22 cellular contexts compared by ENCODE assay signal in the genomic region with DNA sequence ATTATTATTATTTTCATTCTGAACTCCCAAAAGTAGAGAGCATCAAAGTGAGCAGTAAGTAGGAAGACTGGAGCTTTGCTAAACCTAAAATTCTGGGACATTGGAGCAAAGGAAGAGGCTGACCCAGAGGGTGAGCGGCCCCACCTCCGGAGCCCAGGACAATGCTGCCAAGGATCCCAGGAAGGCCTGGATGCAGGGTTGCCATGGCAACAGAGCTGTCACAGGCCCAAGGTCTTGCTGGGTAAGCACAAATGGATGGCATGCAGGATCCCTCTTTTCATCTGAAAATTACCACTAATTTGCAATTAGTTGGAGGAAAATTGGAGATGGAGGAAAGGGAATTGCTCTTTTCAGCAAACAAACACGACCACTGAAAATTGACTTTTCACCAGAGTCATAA.
DNase-seq lines count a peak whose midpoint lies in the region; ATAC-seq, FAIRE-seq and TF ChIP-seq lines count a peak whose summit lies in the region.
"Had no signal": no experiment of that assay in that cellular context is flagged by ENCODE, and none has a peak within 500 bp of the region (broad histone marks: within the 10 kb centered on the region; RNA-seq: fewer than 3 reads in every experiment).

No MANE protein-coding gene starts in this region.

- TF ChIP-seq EP300 in K562 (IDR thresholded peaks at IDR 0.05; ENCODE audit: low read length): no peak

- no peak for TF ChIP-seq CTCF in K562 (IDR thresholded peaks at IDR 0.05 in 2 of 3, conservative IDR thresholded peaks at IDR 0.05 in 1 of 3; ENCODE audit: insufficient read depth in 2 of 3, low read depth in 1 of 3, low read length in 3 of 3)
- TF ChIP-seq CTCF in brain microvascular endothelial cell (IDR thresholded peaks at IDR 0.05; ENCODE audit: low read depth, low read length, missing control alignments): no peak

- intact Hi-C loops in K562 (cut with micrococcal nuclease): no loop called here

- no peaks in the 10 kb centered on the region for H3K79me2 ChIP-seq in K562 (ENCODE audit: control insufficient read depth, insufficient read depth, low read length)

- H3K4me3 ChIP-seq in K562 (no peak overlapping the region), brain microvascular endothelial cell (ENCODE audit: low read depth, low read length) (no peak overlapping the region)
- H3K4me3 ChIP-seq: A549, colonic mucosa, gastrocnemius medialis, Peyer's patch, SJSA1, transverse colon had no signal

- H3K4me2 ChIP-seq in K562 (ENCODE audit: insufficient read depth, low read length): no peak overlapping the region
- H3K4me2 ChIP-seq: A549 had no signal

- no peak overlapping the region for H3K9ac ChIP-seq in K562 (ENCODE audit: insufficient read depth in 1 of 2, low read depth in 2 of 2, low read length in 2 of 2)

- no peak overlapping the region for H2AFZ ChIP-seq in K562 (ENCODE audit: low read depth, low read length)

- H3K36me3 ChIP-seq in K562 (ENCODE audit: control insufficient read depth, insufficient read depth, low read length) (no peaks in the 10 kb centered on the region), brain microvascular endothelial cell (replicated peaks) (no peaks in the 10 kb centered on the region)
- H3K36me3 ChIP-seq: colonic mucosa, gastrocnemius medialis, Peyer's patch, SJSA1, transverse colon had no signal

- H3K27me3 ChIP-seq in K562 (ENCODE audit: control insufficient read depth in 2 of 2, insufficient read depth in 2 of 2, low read length in 2 of 2) (no peaks in the 10 kb centered on the region; a peak in 1 of 5 replicates), brain microvascular endothelial cell (replicated peaks) (no peaks in the 10 kb centered on the region)
- H3K27me3 ChIP-seq: colonic mucosa, gastrocnemius medialis, Peyer's patch, SJSA1, transverse colon had no signal

- no TSS peak for BruUV-seq in K562 (replicated peaks; lab: Mats Ljungman, UMichigan)

- H3K27ac ChIP-seq in K562 (ENCODE audit: extremely low read depth, low read depth, low read length): no peak overlapping the region
- H3K27ac ChIP-seq in brain microvascular endothelial cell: no peak overlapping the region
- H3K27ac ChIP-seq: A549, colonic mucosa, gastrocnemius medialis, Peyer's patch, SJSA1, transverse colon had no signal

- FAIRE-seq in K562 (lab: Jason Lieb, UNC): no peak
- FAIRE-seq: A549, keratinocyte had no signal

- 0% methylated on average over 3 of the region's 3 CpGs for WGBS in K562 (ENCODE audit: insufficient coverage, low coverage, missing lambda C conversion rate)

- peak; percentile 72 for DNase-seq in NCI-H748 (lab: John Stamatoyannopoulos, UW; ENCODE audit: unreplicated experiment)
- DNase-seq in NCI-H748 treated with DMSO at 0.1 percent for 48 hours (lab: John Stamatoyannopoulos, UW): no peak
- peak in 1 of 4 experiments; percentile 19 for DNase-seq in K562 (ENCODE audit: extremely low read depth in 1 of 4, low spot score in 3 of 4)
- DNase-seq in iPS-NIHi11 (ENCODE audit: low spot score): peak; percentile 59
- DNase-seq in brain microvascular endothelial cell: no peak
- DNase-seq in SKM-1 (lab: John Stamatoyannopoulos, UW; ENCODE audit: unreplicated experiment): no peak
- DNase-seq: activated CD4-positive, alpha-beta T cell treated with anti-CD3 and anti-CD28 coated beads for 48 hours; activated naive CD4-positive, alpha-beta T cell; activated T-cell treated with anti-CD3 and anti-CD28 coated beads, Interleukin-2, amount 50 U/mL, for 4 hours; colonic mucosa; DMS79; gastrocnemius medialis; HCEC 1CT; Peyer's patch; stimulated activated CD8-positive, alpha-beta memory T cell treated with anti-CD3 and anti-CD28 coated beads, Interleukin-4, amount 100 ng/mL, for 48 hours; T-helper 2 cell; transverse colon had no signal

- in situ Hi-C loops in K562 (cut with MboI): no loop called here
- in situ Hi-C loops in brain microvascular endothelial cell (cut with HindIII; ENCODE audit: low pct_ligation_motif_present, low sequenced_read_pairs): no loop called here

- POLR2A ChIA-PET in K562 (lab: Yijun Ruan, JAX): no interaction called here

- ATAC-seq in K562 (no peak), GM19452 (IDR thresholded peaks at IDR 0.05; ENCODE audit: unreplicated experiment) (no peak), HG03039 (IDR thresholded peaks at IDR 0.05; ENCODE audit: unreplicated experiment) (no peak)
- ATAC-seq: A549; activated T-cell treated with anti-CD3 and anti-CD28 coated beads, Interleukin-2, amount 50 U/mL, for 4 hours; gastrocnemius medialis had no signal

- CTCF ChIA-PET in K562 (lab: Yijun Ruan, JAX; ENCODE audit: low intra/inter-chr PET ratio): no interaction called here

- TF ChIP-seq RAD21 in K562 (CRISPR knock-in tag; conservative IDR thresholded peaks at IDR 0.05 in 1 of 2, IDR thresholded peaks at IDR 0.05 in 1 of 2): no peak

- H4K20me1 ChIP-seq in K562 (replicated peaks; ENCODE audit: control insufficient read depth, insufficient read depth, low read length): no peaks in the 10 kb centered on the region

- no peaks in the 10 kb centered on the region for H3K9me3 ChIP-seq in K562 (replicated peaks; ENCODE audit: control insufficient read depth, insufficient read depth, low read depth, low read length)
- H3K9me3 ChIP-seq: A549, colonic mucosa, gastrocnemius medialis, Peyer's patch, SJSA1, transverse colon had no signal

- no peaks in the 10 kb centered on the region for H3K9me1 ChIP-seq in K562 (ENCODE audit: control insufficient read depth, insufficient read depth, low read length)

- no peaks in the 10 kb centered on the region for H3K4me1 ChIP-seq in K562 (replicated peaks in 1 of 2; ENCODE audit: control insufficient read depth in 2 of 2, insufficient read depth in 2 of 2, low read length in 2 of 2)
- H3K4me1 ChIP-seq: A549, colonic mucosa, gastrocnemius medialis, Peyer's patch, SJSA1, transverse colon had no signal

- no peak for TF ChIP-seq POLR2A in K562 (conservative IDR thresholded peaks at IDR 0.05)

TF ChIP-seq in K562, 482 proteins besides CTCF, POLR2A, EP300 and RAD21:
- TF ChIP-seq CREBBP (IDR thresholded peaks at IDR 0.05; ENCODE audit: low read depth, low read length) (no peak), RFX1 (IDR thresholded peaks at IDR 0.05) (peak; percentile 80), CREB3 (tag; conservative IDR thresholded peaks at IDR 0.05; ENCODE audit: low read depth) (no peak), ZNF318 (IDR thresholded peaks at IDR 0.05; ENCODE audit: borderline replicate concordance in 1 of 2, low read depth in 1 of 2) (no peak)
TF ChIP-seq in K562: peak in this region for 1.

Comparison
In these comparisons a context has a peak if more than half of its experiments do, and no peak if none do; other contexts are left out.
1. DNase-seq: peak in NCI-H748 (single experiment) and iPS-NIHi11 (single experiment); none in NCI-H748 treated with DMSO at 0.1 percent for 48 hours (single experiment), brain microvascular endothelial cell (single experiment) and SKM-1 (single experiment).